In genomic region chr9:129836342-129837007, GRCh38 we compare ENCODE assay signal across 8 cellular contexts. TPM values are rescaled to one million over a fixed set of nuclear protein-coding genes. Genes with fewer than 3 reads are reported as not detected.
DNase-seq lines count a peak whose midpoint lies in the region; ATAC-seq and TF ChIP-seq lines count a peak whose summit lies in the region.

No MANE protein-coding gene starts in this region.

- H3K4me3 ChIP-seq in PC-3 (ENCODE audit: low read length) = peak overlapping the region; percentile 82
- peak overlapping the region; percentile 96 for H3K4me3 ChIP-seq in brain microvascular endothelial cell (ENCODE audit: low read depth, low read length)
- H3K4me3 ChIP-seq in mucosa of rectum (ENCODE audit: low read length in 2 of 2) = peak overlapping the region; percentile 71 to 99
- H3K4me3 ChIP-seq in upper lobe of left lung = peak overlapping the region in 3 of 4 donors; percentile 82 to 99 (median 90)

- no peak for ATAC-seq in PC-3
- ATAC-seq in upper lobe of left lung (ENCODE audit: low FRiP score in 2 of 2) = no peak
- no peak for ATAC-seq in HG03045 (IDR thresholded peaks at IDR 0.05; ENCODE audit: unreplicated experiment)

- CTCF ChIA-PET in Calu3 (lab: Charles Lee) (no interaction called here), PC-3 (lab: Charles Lee) (no interaction called here)

- H3K9me3 Mint-ChIP-seq in Calu3 (ENCODE audit: low read depth, unreplicated experiment) = no peaks in the 10 kb centered on the region

- no peaks in the 10 kb centered on the region for H3K9me3 ChIP-seq in PC-3 (ENCODE audit: low read length)
- no peaks in the 10 kb centered on the region for H3K9me3 ChIP-seq in mucosa of rectum (ENCODE audit: control insufficient read depth in 2 of 2, low read length in 2 of 2)
- H3K9me3 ChIP-seq in upper lobe of left lung = no peaks in the 10 kb centered on the region

- H3K4me1 ChIP-seq in PC-3 (ENCODE audit: insufficient read depth, low read length) (peaks cover 33% of the 10 kb centered on the region), mucosa of rectum (ENCODE audit: control insufficient read depth in 2 of 2, insufficient read depth in 2 of 2, low read length in 2 of 2) (peaks cover 14 to 18% of the 10 kb centered on the region in 2 donors), upper lobe of left lung (peaks cover 19 to 42% (median 24%) of the 10 kb centered on the region in 4 donors)

- H3K4me1 Mint-ChIP-seq in Calu3 (ENCODE audit: low read depth, unreplicated experiment) = peaks cover 12% of the 10 kb centered on the region

- H3K4me2 ChIP-seq in PC-3 (ENCODE audit: low read length) = peak overlapping the region; percentile 97

- H2AFZ ChIP-seq in PC-3 (ENCODE audit: low read length) = 0 out of 2 replicates have a peak overlapping the region, but pooled peaks have one; percentile 75

- 0 out of 2 replicates have a peak, but pooled peaks cover 4% of the 10 kb centered on the region for H3K36me3 ChIP-seq in PC-3 (ENCODE audit: low read depth, low read length)
- peaks cover 11% of the 10 kb centered on the region for H3K36me3 ChIP-seq in brain microvascular endothelial cell (replicated peaks)
- peaks cover 10 to 15% of the 10 kb centered on the region in 2 donors for H3K36me3 ChIP-seq in mucosa of rectum (ENCODE audit: control insufficient read depth in 2 of 2, insufficient read depth in 2 of 2, low read length in 2 of 2)
- H3K36me3 ChIP-seq in upper lobe of left lung = peaks cover 0 to 21% (median 8%) of the 10 kb centered on the region in 4 donors

- DNase-seq in Calu3 = no peak
- DNase-seq in PC-3 = no peak
- DNase-seq in brain microvascular endothelial cell = no peak
- DNase-seq in upper lobe of left lung = peak in 1 of 2 donors; percentile 36
- no peak for DNase-seq in AG08395 (ENCODE audit: low spot score)
- DNase-seq in 8988T = no peak

- H3K4me3 Mint-ChIP-seq in Calu3 (ENCODE audit: low read depth, unreplicated experiment) = peak overlapping the region; percentile 100

- peaks cover 50% of the 10 kb centered on the region for H3K79me2 ChIP-seq in PC-3 (ENCODE audit: low read length)

- no peaks in the 10 kb centered on the region for H3K27me3 ChIP-seq in PC-3 (ENCODE audit: low read length)
- H3K27me3 ChIP-seq in brain microvascular endothelial cell (replicated peaks) = no peaks in the 10 kb centered on the region
- no peaks in the 10 kb centered on the region for H3K27me3 ChIP-seq in mucosa of rectum (ENCODE audit: control insufficient read depth in 2 of 2, insufficient read depth in 2 of 2, low read length in 2 of 2)
- no peaks in the 10 kb centered on the region for H3K27me3 ChIP-seq in upper lobe of left lung

- H3K27ac ChIP-seq in PC-3 (ENCODE audit: low read length) = no peak overlapping the region
- H3K27ac ChIP-seq in brain microvascular endothelial cell = no peak overlapping the region
- peak overlapping the region in 1 of 2 donors; percentile 77 for H3K27ac ChIP-seq in mucosa of rectum (ENCODE audit: low read depth in 2 of 2, low read length in 2 of 2)
- H3K27ac ChIP-seq in upper lobe of left lung = peak overlapping the region in 1 of 4 donors; percentile 95

- H3K36me3 Mint-ChIP-seq in Calu3 (ENCODE audit: insufficient read depth, unreplicated experiment) = peaks cover 33% of the 10 kb centered on the region

- in situ Hi-C loops in brain microvascular endothelial cell (cut with HindIII; ENCODE audit: low pct_ligation_motif_present, low sequenced_read_pairs) = no loop called here

- BruUV-seq in Calu3 (replicated peaks; lab: Mats Ljungman, UMichigan) = no TSS peak
- BruUV-seq in PC-3 (replicated peaks; lab: Mats Ljungman, UMichigan) = no TSS peak

- POLR2A ChIA-PET in PC-3 (lab: Charles Lee; ENCODE audit: unreplicated experiment) = no interaction called here

- H3F3A ChIP-seq in PC-3 (ENCODE audit: low read length, unreplicated experiment) = no peaks in the 10 kb centered on the region

- TF ChIP-seq EP300 in upper lobe of left lung (IDR thresholded peaks at IDR 0.05) = no peak

- H3K27ac Mint-ChIP-seq in Calu3 (ENCODE audit: unreplicated experiment) = no peak overlapping the region

- no peak for TF ChIP-seq POLR2A in upper lobe of left lung (IDR thresholded peaks at IDR 0.05)

- H3K9ac ChIP-seq in PC-3 (ENCODE audit: low read length) (peak overlapping the region; percentile 86; the same call in 1 of the 2 replicates), mucosa of rectum (ENCODE audit: low read depth in 1 of 2, low read length in 2 of 2) (peak overlapping the region; percentile 72 to 74)

- no peaks in the 10 kb centered on the region for H3K27me3 Mint-ChIP-seq in Calu3 (ENCODE audit: unreplicated experiment)

- 46 to 48% methylated on average over 16 of the region's 16 CpGs for WGBS in upper lobe of left lung, 2 donors

- TF ChIP-seq CTCF in Calu3 (IDR thresholded peaks at IDR 0.05; ENCODE audit: unreplicated experiment) = no peak
- TF ChIP-seq CTCF in PC-3 (conservative IDR thresholded peaks at IDR 0.05; ENCODE audit: low read depth, low read length) = no peak
- no peak for TF ChIP-seq CTCF in brain microvascular endothelial cell (IDR thresholded peaks at IDR 0.05; ENCODE audit: low read depth, low read length, missing control alignments)
- TF ChIP-seq CTCF in upper lobe of left lung (IDR thresholded peaks at IDR 0.05) = no peak

- no peaks in the 10 kb centered on the region for H3K9me2 ChIP-seq in PC-3 (replicated peaks; ENCODE audit: low read length)

- no peaks in the 10 kb centered on the region for H4K20me1 ChIP-seq in PC-3 (ENCODE audit: low read length)

- intact Hi-C loops in Calu3 (cut with micrococcal nuclease; ENCODE audit: unreplicated experiment) (no loop called here), PC-3 (cut with micrococcal nuclease) (no loop called here)

RNA-seq across cellular contexts. Expression of gene USP20, which starts 1.2 kb away (rescaled TPM):
- 11.3 and 14.9 TPM in 2 replicates for total RNA-seq in Calu3 (2022)
- 15.0 and 16.2 TPM in 2 replicates for total RNA-seq in PC-3 (2014; rRNA removed)
- total RNA-seq in upper lobe of left lung = 10 to 100 TPM; 17.3 to 75.4 (median 26.2) TPM

RNA-seq across cellular contexts. Expression of gene C9orf78, which starts 1.4 kb away (rescaled TPM):
- 24.5 and 26.2 TPM in 2 replicates for total RNA-seq in Calu3 (2022)
- total RNA-seq in PC-3 (2014; rRNA removed) = 42.4 and 57.4 TPM in 2 replicates
- total RNA-seq in upper lobe of left lung = 10 to 100 TPM; 17.8 to 66.6 (median 36.5) TPM

RNA-seq across cellular contexts. Expression of gene TOR1A, which starts 12.5 kb away (rescaled TPM):
- total RNA-seq in Calu3 (2022) (34.2 and 36.3 TPM in 2 replicates), PC-3 (2014; rRNA removed) (28.2 and 29.8 TPM in 2 replicates), upper lobe of left lung (10 to 100 TPM; 15.6 to 56.5 (median 34.7) TPM)

RNA-seq across cellular contexts. Expression of gene TOR1B, which starts 33.5 kb away (rescaled TPM):
- total RNA-seq in Calu3 (2022) (20.9 and 28.3 TPM in 2 replicates), PC-3 (2014; rRNA removed) (11.0 and 12.8 TPM in 2 replicates), upper lobe of left lung (10 to 100 TPM; 13.0 to 37.4 (median 25.0) TPM)
